ENCODE assay signal across 35 cellular contexts in the genomic region with DNA sequence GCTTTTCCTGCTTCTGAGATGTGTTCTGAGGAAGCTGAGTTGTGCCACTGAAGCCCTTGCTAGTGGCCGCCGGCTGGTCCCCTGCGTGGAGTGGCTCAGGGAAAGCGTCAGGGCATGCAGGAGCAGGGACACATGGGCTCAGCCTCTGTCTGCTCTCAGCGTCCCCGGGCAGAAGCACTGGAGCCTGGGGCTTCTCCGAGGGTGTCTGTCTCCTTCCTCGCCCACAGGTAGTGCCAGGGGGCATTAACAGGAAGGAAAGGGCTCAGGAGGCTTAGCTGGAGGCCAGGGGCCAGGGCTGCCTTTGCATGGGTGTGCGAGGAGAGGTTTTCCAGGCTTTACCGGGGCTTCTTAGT. TPM values are rescaled to one million over a fixed set of nuclear protein-coding genes. Genes with fewer than 3 reads are reported as not detected.
"Had no signal": no experiment of that assay in that cellular context is flagged by ENCODE, and none has a peak within 500 bp of the region (broad histone marks: within the 10 kb centered on the region; RNA-seq: fewer than 3 reads in every experiment).

No MANE protein-coding gene starts in this region.

- H3K36me3 ChIP-seq: cardiac muscle cell, heart left ventricle, neutrophil, upper lobe of left lung, vagina had no signal

- H3K9me3 ChIP-seq: heart left ventricle, mucosa of descending colon, neutrophil, upper lobe of left lung, vagina had no signal

- ATAC-seq: activated CD8-positive, alpha-beta T cell treated with anti-CD3 and anti-CD28 coated beads for 36 hours; activated naive CD8-positive, alpha-beta T cell treated with anti-CD3 and anti-CD28 coated beads, Interleukin-2, amount 50 U/mL, for 24 hours; activated T-cell treated with anti-CD3 and anti-CD28 coated beads, Interleukin-2, amount 50 U/mL, for 4 hours; activated T-helper 17 cell treated with anti-CD3 and anti-CD28 coated beads, Interleukin-2, amount 50 U/mL, for 72 hours; effector memory CD8-positive, alpha-beta T cell; heart left ventricle; left lobe of liver; mucosa of descending colon; natural killer cell treated with Interleukin-12 subunit alpha and Interleukin-12 subunit beta and Interleukin-15 and Interleukin-18, amount 100 ng/mL, for 72 hours; sciatic nerve; stimulated activated memory B cell treated with anti-CD40 and anti-IgM and Interleukin-4, amounts not matched to agents 10 μg/mL and 1 μg/mL and 100 μg/mL, for 72 hours; stimulated activated naive CD8-positive, alpha-beta T cell treated with anti-CD3 and anti-CD28 coated beads, Interleukin-15, amount 100 ng/mL, for 72 hours; T-cell had no signal

- H3K4me3 ChIP-seq: cardiac muscle cell, heart left ventricle, lung, mucosa of descending colon, skin epidermis, upper lobe of left lung, vagina had no signal

- DNase-seq: activated B cell treated with CpG ODN at 0.5 μM for 24 hours; activated CD4-positive, alpha-beta T cell treated with anti-CD3 and anti-CD28 coated beads, Interleukin-2, amount 50 U/mL, for 1 hour; activated CD8-positive, alpha-beta T cell treated with anti-CD3 and anti-CD28 coated beads for 36 hours; activated naive CD8-positive, alpha-beta T cell treated with anti-CD3 and anti-CD28 coated beads, Interleukin-2, amount 50 U/mL, for 24 hours; activated T-cell treated with anti-CD3 and anti-CD28 coated beads, Interleukin-2, amount 50 U/mL, for 4 hours; cortex of kidney; effector memory CD8-positive, alpha-beta T cell; foreskin fibroblast; heart left ventricle; hypothalamus; immature natural killer cell; mucosa of descending colon; stimulated activated CD4-positive, alpha-beta T cell treated with anti-CD3 and anti-CD28 coated beads, Interleukin-4, amount 100 ng/mL, for 4 hours; stimulated activated CD8-positive, alpha-beta memory T cell treated with anti-CD3 and anti-CD28 coated beads, Interleukin-4, amount 100 ng/mL, for 48 hours; stimulated activated naive CD8-positive, alpha-beta T cell treated with anti-CD3 and anti-CD28 coated beads, Interleukin-15, amount 100 ng/mL, for 72 hours; T-cell had no signal

- H3K27ac ChIP-seq: cardiac muscle cell, neutrophil, skin epidermis, upper lobe of left lung, vagina had no signal

RNA-seq across cellular contexts. Expression of a gene that starts 7.4 kb away (rescaled TPM):
- total RNA-seq: activated B cell treated with CpG ODN at 0.5 μM for 24 hours; activated T-helper 17 cell treated with anti-CD3 and anti-CD28 coated beads, Interleukin-2, amount 50 U/mL, for 72 hours; endothelial cell of umbilical vein; myocyte; natural killer cell treated with Interleukin-12 subunit alpha and Interleukin-12 subunit beta and Interleukin-15 and Interleukin-18, amount 100 ng/mL, for 72 hours had no signal
- polyA plus RNA-seq: endothelial cell of umbilical vein had no signal

RNA-seq across cellular contexts. Expression of a gene that starts 55.1 kb away (rescaled TPM):
- total RNA-seq: activated B cell treated with CpG ODN at 0.5 μM for 24 hours; activated CD8-positive, alpha-beta T cell treated with anti-CD3 and anti-CD28 coated beads for 36 hours; activated T-cell treated with anti-CD3 and anti-CD28 coated beads, Interleukin-2, amount 50 U/mL, for 4 hours; activated T-helper 17 cell treated with anti-CD3 and anti-CD28 coated beads, Interleukin-2, amount 50 U/mL, for 72 hours; cardiac muscle cell; cerebellum; endothelial cell of umbilical vein; heart left ventricle; kidney epithelial cell; left lobe of liver; lung; mesenteric fat pad; mucosa of descending colon; myocyte; natural killer cell treated with Interleukin-12 subunit alpha and Interleukin-12 subunit beta and Interleukin-15 and Interleukin-18, amount 100 ng/mL, for 72 hours; osteocyte; posterior vena cava; sciatic nerve; T-cell; upper lobe of left lung; vagina had no signal
- polyA plus RNA-seq: cardiac muscle cell, endothelial cell of umbilical vein, esophagus, heart left ventricle, immature natural killer cell, lung had no signal
